ENCODE assay signal across 14 cellular contexts in the genomic region with DNA sequence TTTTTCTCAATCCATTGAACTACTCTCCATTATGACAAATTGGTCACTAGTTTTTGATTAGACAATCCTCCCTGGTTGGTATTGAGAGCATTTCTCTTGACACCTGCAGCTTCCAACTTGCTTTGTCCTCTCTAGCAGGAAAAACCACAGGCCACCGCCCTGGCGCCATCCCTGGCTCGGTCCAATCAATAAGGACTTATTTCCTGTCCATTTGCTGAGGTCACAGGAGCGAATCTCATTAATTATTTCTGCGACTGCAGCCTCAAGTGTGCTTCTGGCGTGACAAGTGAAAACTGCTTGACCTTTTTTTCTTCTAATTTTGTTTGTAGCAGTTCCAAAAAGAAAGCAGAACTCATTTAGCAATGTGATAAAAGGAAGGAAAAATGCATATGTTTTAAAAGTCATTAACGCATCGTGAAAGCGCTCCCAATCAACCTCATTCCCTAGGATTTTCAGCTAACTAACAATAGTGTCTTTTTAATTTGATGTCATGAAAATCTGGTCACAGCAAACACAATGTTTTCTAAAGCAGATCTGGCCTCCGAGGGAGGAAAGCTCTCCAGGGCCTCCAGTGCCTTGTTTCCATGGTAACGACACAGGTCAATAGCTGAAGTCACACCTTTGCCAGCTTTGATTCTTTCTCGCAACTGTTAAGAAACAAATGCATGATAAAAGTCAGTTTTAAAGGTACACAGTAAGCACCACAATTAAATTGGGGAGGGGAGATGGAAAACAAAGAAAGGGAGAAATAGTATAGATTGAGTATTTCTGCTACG. TPM values are rescaled to one million over a fixed set of nuclear protein-coding genes. Genes with fewer than 3 reads are reported as not detected.
DNase-seq lines count a peak whose midpoint lies in the region; ATAC-seq and TF ChIP-seq lines count a peak whose summit lies in the region.
"Had no signal": no experiment of that assay in that cellular context is flagged by ENCODE, and none has a peak within 500 bp of the region (broad histone marks: within the 10 kb centered on the region; RNA-seq: fewer than 3 reads in every experiment).

No MANE protein-coding gene starts in this region.

- intact Hi-C loops in posterior vena cava (cut with DNase I) = no loop called here

- no peak overlapping the region for H2BK12ac ChIP-seq in neuronal stem cell (ENCODE audit: low read length)

- H3K9me3 Mint-ChIP-seq in endothelial cell (ENCODE audit: unreplicated experiment) = no peaks in the 10 kb centered on the region
- no peaks in the 10 kb centered on the region for H3K9me3 Mint-ChIP-seq in HFFc6
- H3K9me3 Mint-ChIP-seq: CD4-positive, CD25-positive, alpha-beta regulatory T cell had no signal

- H4K8ac ChIP-seq in neuronal stem cell (ENCODE audit: low read depth, low read length) = no peak overlapping the region

- peaks cover 5% of the 10 kb centered on the region for H3K4me1 Mint-ChIP-seq in endothelial cell (ENCODE audit: unreplicated experiment)
- peaks cover 7% of the 10 kb centered on the region; the same call in 1 of the 2 replicates for H3K4me1 Mint-ChIP-seq in HFFc6 (ENCODE audit: low read depth)

- H2AK5ac ChIP-seq in neuronal stem cell (ENCODE audit: low read depth, low read length) = no peak overlapping the region

- ATAC-seq in HG03159 (IDR thresholded peaks at IDR 0.05; ENCODE audit: unreplicated experiment) = no peak

- H3K4me3 Mint-ChIP-seq in endothelial cell (ENCODE audit: unreplicated experiment) = no peak overlapping the region
- no peak overlapping the region for H3K4me3 Mint-ChIP-seq in HFFc6
- H3K4me3 Mint-ChIP-seq: CD4-positive, CD25-positive, alpha-beta regulatory T cell had no signal

- DNase-seq in NCI-H345 (lab: John Stamatoyannopoulos, UW) (peak; percentile 72), endothelial cell (ENCODE audit: low spot score) (peak; percentile 27), neuronal stem cell (ENCODE audit: low spot score) (peak; percentile 56), posterior vena cava (ENCODE audit: low spot score) (no peak), HFFc6 (no peak), GOT3 (lab: John Stamatoyannopoulos, UW) (no peak)
- DNase-seq: activated CD8-positive, alpha-beta memory T cell treated with anti-CD3 and anti-CD28 coated beads for 24 hours; amniotic stem cell; CD4-positive, CD25-positive, alpha-beta regulatory T cell; islet precursor cell had no signal

- H3K4ac ChIP-seq in neuronal stem cell (ENCODE audit: low read length) = no peak overlapping the region

- H4K91ac ChIP-seq in neuronal stem cell (ENCODE audit: low read depth, low read length, poor library complexity) = no peak overlapping the region

- no CpG with 5 or more reads among the region's 13 CpGs for WGBS in neuronal stem cell (ENCODE audit: extremely low coverage in 2 of 2, insufficient read length in 2 of 2, insufficient replicate concordance in 1 of 2), 2 donors

- H3K27me3 ChIP-seq in HUES48 (ENCODE audit: control insufficient read depth, insufficient read depth, low read length) (no peaks in the 10 kb centered on the region), neuronal stem cell (ENCODE audit: control insufficient read depth in 3 of 3, insufficient read depth in 3 of 3, low read depth in 1 of 3, low read length in 3 of 3) (no peaks in the 10 kb centered on the region)
- H3K27me3 ChIP-seq: suprapubic skin had no signal

- no peak overlapping the region for H3K4me2 ChIP-seq in neuronal stem cell (ENCODE audit: insufficient read depth, low read length, poor library complexity, severe bottlenecking)

- H3K4me3 ChIP-seq in HUES48 (ENCODE audit: low read depth, low read length) = no peak overlapping the region
- H3K4me3 ChIP-seq in neuronal stem cell (ENCODE audit: low read length in 2 of 2) = peak overlapping the region in 1 of 2 donors; percentile 6
- H3K4me3 ChIP-seq: suprapubic skin had no signal

- peak overlapping the region; percentile 68 for H2AFZ ChIP-seq in neuronal stem cell (ENCODE audit: low read length)
- H2AFZ ChIP-seq: parathyroid adenoma had no signal

- no peak overlapping the region for H2BK15ac ChIP-seq in neuronal stem cell (ENCODE audit: low read length)

- H3K23ac ChIP-seq in neuronal stem cell (ENCODE audit: low read depth, low read length, poor library complexity) = no peak overlapping the region

- no peak overlapping the region for H2BK120ac ChIP-seq in neuronal stem cell (ENCODE audit: low read depth, low read length)

- no peak overlapping the region for H3K14ac ChIP-seq in neuronal stem cell (ENCODE audit: low read length)

- peak overlapping the region; percentile 77 for H3K27ac ChIP-seq in HUES48 (ENCODE audit: low read depth, low read length)
- peak overlapping the region; percentile 82 for H3K27ac ChIP-seq in neuronal stem cell (replicated peaks; ENCODE audit: low read length)
- H3K27ac ChIP-seq: parathyroid adenoma, suprapubic skin had no signal

- H3K27me3 Mint-ChIP-seq in endothelial cell (ENCODE audit: unreplicated experiment) (peaks cover 8% of the 10 kb centered on the region), HFFc6 (ENCODE audit: insufficient read depth) (no peaks in the 10 kb centered on the region; the same call in 1 of the 2 replicates)
- H3K27me3 Mint-ChIP-seq: CD4-positive, CD25-positive, alpha-beta regulatory T cell had no signal

- peak overlapping the region; percentile 92 for H3K27ac Mint-ChIP-seq in endothelial cell (ENCODE audit: unreplicated experiment)
- H3K27ac Mint-ChIP-seq in HFFc6 = no peak overlapping the region
- H3K27ac Mint-ChIP-seq: CD4-positive, CD25-positive, alpha-beta regulatory T cell had no signal

- H3K4me1 ChIP-seq in HUES48 (ENCODE audit: control insufficient read depth, insufficient read depth, low read length) = peaks cover 18% of the 10 kb centered on the region
- H3K4me1 ChIP-seq in neuronal stem cell (ENCODE audit: control insufficient read depth in 2 of 2, insufficient read depth in 1 of 2, low read depth in 1 of 2, low read length in 2 of 2) = peaks cover 4 to 9% of the 10 kb centered on the region in 2 donors
- H3K4me1 ChIP-seq: suprapubic skin had no signal

- H3K79me1 ChIP-seq in neuronal stem cell (ENCODE audit: low read depth, low read length) = no peaks in the 10 kb centered on the region

- H3K36me3 ChIP-seq in HUES48 (ENCODE audit: control insufficient read depth, insufficient read depth, low read length) (no peaks in the 10 kb centered on the region), neuronal stem cell (replicated peaks in 1 of 2; ENCODE audit: control insufficient read depth in 2 of 2, insufficient read depth in 2 of 2, low read length in 2 of 2) (no peaks in the 10 kb centered on the region)
- H3K36me3 ChIP-seq: suprapubic skin had no signal

- TF ChIP-seq CTCF in endothelial cell (IDR thresholded peaks at IDR 0.05; ENCODE audit: unreplicated experiment) = no peak
- TF ChIP-seq CTCF in HFFc6 (IDR thresholded peaks at IDR 0.05) = no peak

- H3K36me3 Mint-ChIP-seq in endothelial cell (ENCODE audit: low read depth, unreplicated experiment) (no peaks in the 10 kb centered on the region), HFFc6 (ENCODE audit: low read depth) (no peaks in the 10 kb centered on the region)

- H3K9me3 ChIP-seq in HUES48 (ENCODE audit: control insufficient read depth, insufficient read depth, low read length) (no peaks in the 10 kb centered on the region), neuronal stem cell (replicated peaks in 1 of 2; ENCODE audit: control insufficient read depth in 2 of 2, insufficient read depth in 1 of 2, low read depth in 1 of 2, low read length in 2 of 2) (no peaks in the 10 kb centered on the region)
- H3K9me3 ChIP-seq: suprapubic skin had no signal

- H3K18ac ChIP-seq in neuronal stem cell (ENCODE audit: low read length) = no peak overlapping the region

- H3K9ac ChIP-seq in HUES48 (ENCODE audit: low read depth, low read length) (no peak overlapping the region), neuronal stem cell (ENCODE audit: low read depth, low read length, poor library complexity) (no peak overlapping the region)
- H3K9ac ChIP-seq: parathyroid adenoma had no signal

- no peak overlapping the region for H2BK5ac ChIP-seq in neuronal stem cell (ENCODE audit: low read length)

RNA-seq across cellular contexts. Expression of gene BEND3, which starts 39.0 kb away (rescaled TPM):
- total RNA-seq in endothelial cell (ENCODE audit: unreplicated experiment) = 5.8 TPM
- 4.8 TPM for polyA plus RNA-seq in neuronal stem cell (2013, experiment 1 of 2)
- 5.1 TPM for polyA plus RNA-seq in neuronal stem cell (2013, experiment 2 of 2)
- 1 to 10 TPM; 1.5 to 1.8 TPM for total RNA-seq in posterior vena cava
- 1 to 10 TPM; 1.9 to 2.3 (median 2.1) TPM for total RNA-seq in HFFc6 (2021; fragmentation: NEBNext Ultra II Directional; extraction: Animal tissue kit (Norgen Biotek cat#: 25700))

Comparison
In these comparisons a context has a peak if more than half of its experiments do, and no peak if none do; other contexts are left out.
1. DNase-seq: peak in NCI-H345 (single experiment), endothelial cell (single experiment) and neuronal stem cell (single experiment); none in posterior vena cava (single experiment), HFFc6 (single experiment) and GOT3 (single experiment).